ENCODE assay signal across 21 cellular contexts in the genomic region with DNA sequence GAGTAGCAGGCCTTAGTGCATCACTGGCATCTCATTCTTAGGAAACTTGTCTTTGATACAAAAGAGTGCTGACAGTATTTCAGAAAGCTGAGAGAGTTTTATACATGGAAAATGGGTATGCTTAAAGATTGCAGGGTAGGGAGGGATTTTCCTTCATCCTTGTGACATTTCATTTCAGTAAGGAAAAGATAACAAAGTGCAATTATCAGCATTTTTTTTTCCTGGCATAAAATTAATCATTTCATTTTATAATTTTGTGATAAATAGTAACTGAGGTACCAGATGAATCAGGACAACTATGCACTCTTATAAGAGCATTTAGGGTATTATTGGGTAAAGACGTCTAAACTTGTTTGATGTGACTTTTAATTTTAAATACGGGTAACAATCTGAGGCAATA. TPM values are rescaled to one million over a fixed set of nuclear protein-coding genes. Genes with fewer than 3 reads are reported as not detected.
A peak's percentile ranks its signal among the peaks of the same experiment; 100 is the strongest.
DNase-seq lines count a peak whose midpoint lies in the region; ATAC-seq, FAIRE-seq and TF ChIP-seq lines count a peak whose summit lies in the region.
"Had no signal": no experiment of that assay in that cellular context is flagged by ENCODE, and none has a peak within 500 bp of the region (broad histone marks: within the 10 kb centered on the region; RNA-seq: fewer than 3 reads in every experiment).

No MANE protein-coding gene starts in this region.

- BruUV-seq in K562 (replicated peaks; lab: Mats Ljungman, UMichigan) = no TSS peak

- intact Hi-C loops in Right ventricle myocardium superior (cut with DNase I) = no loop called here
- intact Hi-C loops in K562 (cut with micrococcal nuclease) = no loop called here
- intact Hi-C loops in spleen (cut with DNase I; ENCODE audit: low total_unique reads) = no loop called here

- H3K4me3 ChIP-seq in right atrium auricular region = no peak overlapping the region
- H3K4me3 ChIP-seq in K562 = no peak overlapping the region
- H3K4me3 ChIP-seq in spleen = no peak overlapping the region
- H3K4me3 ChIP-seq: GM23338 had no signal

- no peak overlapping the region for H3K4me2 ChIP-seq in K562 (ENCODE audit: insufficient read depth, low read length)
- H3K4me2 ChIP-seq: GM23338 had no signal

- in situ Hi-C loops in K562 (cut with MboI) = loop anchor here (25.0 kb wide), 1 partner anchor 1346 kb away; no protein-coding TSS in a partner anchor

- no peak for TF ChIP-seq RAD21 in K562 (CRISPR knock-in tag; conservative IDR thresholded peaks at IDR 0.05 in 1 of 2, IDR thresholded peaks at IDR 0.05 in 1 of 2)

- CTCF ChIA-PET in K562 (lab: Yijun Ruan, JAX; ENCODE audit: low intra/inter-chr PET ratio) = no interaction called here

- POLR2A ChIA-PET in K562 (lab: Yijun Ruan, JAX) = interaction anchor here (1.1 to 1.3 kb wide), 3 partner anchors 10 to 17 kb away, joined by 3 to 4 read pairs (median 3); partner anchors contain the start of gene KBTBD8

- H3K9ac ChIP-seq in K562 (ENCODE audit: insufficient read depth in 1 of 2, low read depth in 2 of 2, low read length in 2 of 2) = no peak overlapping the region

- TF ChIP-seq CTCF in right atrium auricular region (IDR thresholded peaks at IDR 0.05) = no peak
- no peak for TF ChIP-seq CTCF in K562 (IDR thresholded peaks at IDR 0.05 in 2 of 3, conservative IDR thresholded peaks at IDR 0.05 in 1 of 3; ENCODE audit: insufficient read depth in 2 of 3, low read depth in 1 of 3, low read length in 3 of 3)
- no peak for TF ChIP-seq CTCF in spleen (IDR thresholded peaks at IDR 0.05 in 8 of 11, conservative IDR thresholded peaks at IDR 0.05 in 3 of 11)

- H2AFZ ChIP-seq in K562 (ENCODE audit: low read depth, low read length) = no peak overlapping the region
- H2AFZ ChIP-seq: GM23338 had no signal

- H3K36me3 ChIP-seq in right atrium auricular region = peaks cover 9% of the 10 kb centered on the region
- H3K36me3 ChIP-seq in K562 (ENCODE audit: control insufficient read depth, insufficient read depth, low read length) = peaks cover 46% of the 10 kb centered on the region
- peaks cover 0 to 82% (median 29%) of the 10 kb centered on the region in 6 donors for H3K36me3 ChIP-seq in spleen

- no peaks in the 10 kb centered on the region for H4K20me1 ChIP-seq in K562 (replicated peaks; ENCODE audit: control insufficient read depth, insufficient read depth, low read length)

- H3K4me1 ChIP-seq in right atrium auricular region (peaks cover 0 to 6% of the 10 kb centered on the region in 2 donors), K562 (replicated peaks in 1 of 2; ENCODE audit: control insufficient read depth in 2 of 2, insufficient read depth in 2 of 2, low read length in 2 of 2) (peaks cover 10 to 19% of the 10 kb centered on the region in 2 experiments; a peak in 3 of 5 replicates), spleen (peaks cover 3 to 48% (median 13%) of the 10 kb centered on the region in 6 donors)
- H3K4me1 ChIP-seq: BE2C had no signal

- no peak for TF ChIP-seq EP300 in K562 (IDR thresholded peaks at IDR 0.05; ENCODE audit: low read length)

- H3K27me3 ChIP-seq in right atrium auricular region (no peaks in the 10 kb centered on the region), K562 (ENCODE audit: control insufficient read depth in 2 of 2, insufficient read depth in 2 of 2, low read length in 2 of 2) (no peaks in the 10 kb centered on the region), spleen (replicated peaks in 1 of 7) (no peaks in the 10 kb centered on the region)
- H3K27me3 ChIP-seq: BE2C had no signal

- DNase-seq in right atrium auricular region (ENCODE audit: low spot score) (no peak), Right ventricle myocardium superior (no peak), GM18507 (ENCODE audit: extremely low spot score, insufficient read length, low read depth) (no peak), K562 (ENCODE audit: extremely low read depth in 1 of 4, low spot score in 3 of 4) (no peak), spleen (no peak)
- DNase-seq: ACHN; BE2C; C1 segment of cervical spinal cord; CD4-positive, CD25-positive, alpha-beta regulatory T cell; CD8-positive, alpha-beta memory T cell; COR-L47; DMS 273 treated with DMSO at 0.1 percent for 48 hours; DMS53; DND-41; GDM1; H7; HFFc6 had no signal

- FAIRE-seq in GM18507 (lab: Jason Lieb, UNC) = peak; percentile 5
- FAIRE-seq in K562 (lab: Jason Lieb, UNC) = no peak
- FAIRE-seq: HTR-8/SVneo had no signal

- H3K9me1 ChIP-seq in K562 (ENCODE audit: control insufficient read depth, insufficient read depth, low read length) = no peaks in the 10 kb centered on the region

- 89% methylated on average over 2 of the region's 2 CpGs for WGBS in K562 (ENCODE audit: insufficient coverage, low coverage, missing lambda C conversion rate)
- WGBS in spleen, 5 donors = 83 to 94% (median 91%) methylated on average over 2 of the region's 2 CpGs

- TF ChIP-seq POLR2A in K562 (conservative IDR thresholded peaks at IDR 0.05) (no peak), spleen (IDR thresholded peaks at IDR 0.05) (no peak)

- H3K27ac ChIP-seq in right atrium auricular region = peak overlapping the region; percentile 10 to 83
- H3K27ac ChIP-seq in K562 (ENCODE audit: extremely low read depth, low read depth, low read length) = no peak overlapping the region
- no peak overlapping the region for H3K27ac ChIP-seq in spleen

- H3K9me3 ChIP-seq in right atrium auricular region = no peaks in the 10 kb centered on the region
- no peaks in the 10 kb centered on the region for H3K9me3 ChIP-seq in K562 (replicated peaks; ENCODE audit: control insufficient read depth, insufficient read depth, low read depth, low read length)
- no peaks in the 10 kb centered on the region for H3K9me3 ChIP-seq in spleen
- H3K9me3 ChIP-seq: BE2C had no signal

- ATAC-seq in Right ventricle myocardium superior (ENCODE audit: poor library complexity) (no peak), K562 (no peak), HG02588 (IDR thresholded peaks at IDR 0.05; ENCODE audit: unreplicated experiment) (no peak)
- ATAC-seq: GM23338, HCT116 had no signal

- H3K79me2 ChIP-seq in K562 (ENCODE audit: control insufficient read depth, insufficient read depth, low read length) = peaks cover 39% of the 10 kb centered on the region; the same call in 2 of the 3 replicates

TF ChIP-seq in K562, 482 proteins besides CTCF, POLR2A, EP300 and RAD21:
- TF ChIP-seq ZNF316 (IDR thresholded peaks at IDR 0.05) = peak; percentile 57; the same call in 1 of the 2 replicates
- TF ChIP-seq, protein P1, sequence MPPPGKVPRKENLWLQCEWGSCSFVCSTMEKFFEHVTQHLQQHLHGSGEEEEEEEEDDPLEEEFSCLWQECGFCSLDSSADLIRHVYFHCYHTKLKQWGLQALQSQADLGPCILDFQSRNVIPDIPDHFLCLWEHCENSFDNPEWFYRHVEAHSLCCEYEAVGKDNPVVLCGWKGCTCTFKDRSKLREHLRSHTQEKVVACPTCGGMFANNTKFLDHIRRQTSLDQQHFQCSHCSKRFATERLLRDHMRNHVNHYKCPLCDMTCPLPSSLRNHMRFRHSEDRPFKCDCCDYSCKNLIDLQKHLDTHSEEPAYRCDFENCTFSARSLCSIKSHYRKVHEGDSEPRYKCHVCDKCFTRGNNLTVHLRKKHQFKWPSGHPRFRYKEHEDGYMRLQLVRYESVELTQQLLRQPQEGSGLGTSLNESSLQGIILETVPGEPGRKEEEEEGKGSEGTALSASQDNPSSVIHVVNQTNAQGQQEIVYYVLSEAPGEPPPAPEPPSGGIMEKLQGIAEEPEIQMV (tag; conservative IDR thresholded peaks at IDR 0.05; ENCODE audit: low read depth) = no peak
- no peak for TF ChIP-seq ILK (tag; IDR thresholded peaks at IDR 0.05; ENCODE audit: borderline replicate concordance, low read depth)
- no peak for TF ChIP-seq STAT5A (IDR thresholded peaks at IDR 0.05; ENCODE audit: borderline replicate concordance, low read length)
- TF ChIP-seq C11orf30 (IDR thresholded peaks at IDR 0.05; ENCODE audit: low read depth) = peak; percentile 19; the same call in 1 of the 2 replicates
- no peak for TF ChIP-seq HNRNPK (IDR thresholded peaks at IDR 0.05; ENCODE audit: low read depth, low read length, poor library complexity, severe bottlenecking)
- TF ChIP-seq MAFG (tag; conservative IDR thresholded peaks at IDR 0.05) = peak; percentile 26; the same call in 1 of the 2 replicates
- TF ChIP-seq MAFK (IDR thresholded peaks at IDR 0.05; ENCODE audit: low read length) = no peak
- no peak for TF ChIP-seq NBN (IDR thresholded peaks at IDR 0.05; ENCODE audit: low read depth)

RNA-seq across cellular contexts. Expression of gene KBTBD8, which starts 10.3 kb away (rescaled TPM):
- total RNA-seq in right atrium auricular region (1 to 10 TPM; 4.4 to 6.9 TPM), Right ventricle myocardium superior (4.2 TPM), K562 (2014; rRNA removed) (2.7 and 4.8 TPM in 2 replicates), K562 (2014; rRNA removed; fragmentation: Illumina TruSeq; extraction: Trizol) (9.1 and 10.9 TPM in 2 replicates), K562 (2015; rRNA removed; fragmentation: Illumina TruSeq; extraction: Trizol) (9.1 and 10.5 TPM in 2 replicates), K562 (2021) (7.7 and 7.8 TPM in 2 replicates), spleen (10 to 100 TPM; 11.9 to 31.9 (median 14.5) TPM)
- 7.1 and 16.3 TPM in 2 replicates for total RNA-seq in K562 (2011; cell fraction: chromatin; rRNA removed; ENCODE audit: low replicate concordance)
- 2.1 and 2.8 TPM in 2 replicates for total RNA-seq in K562 (2011; cell fraction: nucleolus; rRNA removed)
- total RNA-seq in K562 (2011; cell fraction: nucleoplasm; rRNA removed) = 6.5 and 6.6 TPM in 2 replicates
- polyA plus RNA-seq in K562 (2011; rRNA removed) (4.5 and 5.9 TPM in 2 replicates), K562 (2014; fragmentation: Illumina TruSeq; extraction: Trizol) (5.6 and 6.5 TPM in 2 replicates), K562 (2014; fragmentation: Nextera tagmentation; extraction: Ambion mirVana) (1 to 10 TPM; 2.8 to 3.7 TPM), K562 (2014; rRNA removed) (3.6 and 4.4 TPM in 2 replicates), spleen (10 to 100 TPM in 2 of 3 donors, 1 to 10 TPM in 1; 9.8 to 10.5 (median 10.2) TPM)
- 0.39 and 2.1 TPM in 2 replicates for polyA plus RNA-seq in K562 (2011; cell fraction: cytosol; rRNA removed)
- polyA plus RNA-seq in K562 (2011; cell fraction: nucleus; rRNA removed) = 2.3 and 2.8 TPM in 2 replicates
- 3.8 and 3.9 TPM in 2 replicates for polyA plus RNA-seq in K562 (2012)
- 10.6 and 12.0 TPM in 2 replicates for polyA minus RNA-seq in K562 (2011; rRNA and poly(A)+ RNA removed)
- polyA minus RNA-seq in K562 (2011; cell fraction: cytosol; rRNA and poly(A)+ RNA removed) = 1.5 and 3.4 TPM in 2 replicates
- polyA minus RNA-seq in K562 (2011; cell fraction: nucleus; rRNA and poly(A)+ RNA removed) = 3.2 and 8.4 TPM in 2 replicates

Comparison
In these comparisons a context has a peak if more than half of its experiments do, and no peak if none do; other contexts are left out.
1. H3K27ac ChIP-seq: peak in right atrium auricular region (2 of 2); none in K562 (single experiment) and spleen (0 of 8).